8 cellular contexts compared by ENCODE assay signal in genomic region chr11:208177-208916, GRCh38. TPM values are rescaled to one million over a fixed set of nuclear protein-coding genes. Genes with fewer than 3 reads are reported as not detected.
A peak's percentile ranks its signal among the peaks of the same experiment; 100 is the strongest.
DNase-seq lines count a peak whose midpoint lies in the region; ATAC-seq and TF ChIP-seq lines count a peak whose summit lies in the region.

No MANE protein-coding gene starts in this region.

- peak overlapping the region; percentile 99 for H3K27ac ChIP-seq in AG04450 (ENCODE audit: low read depth, low read length)

- H3K4me3 ChIP-seq in AG04450 (ENCODE audit: low read depth, low read length): peak overlapping the region; percentile 98

- H3K27ac Mint-ChIP-seq in activated T-helper 2 cell treated with anti-CD3 and anti-CD28 coated beads, Interferon-gamma antibody, Interleukin-2, Interleukin-4, amounts not matched to agents 10 μg/mL and 5 μg/mL and 100 μg/mL, durations not matched to agents 14 hours and 24 hours and 36 hours: peak overlapping the region; percentile 100
- peak overlapping the region; percentile 96 to 100 (median 99) for H3K27ac Mint-ChIP-seq in naive thymus-derived CD8-positive, alpha-beta T cell
- peak overlapping the region; percentile 98 for H3K27ac Mint-ChIP-seq in stimulated activated naive B cell treated with anti-CD40 and anti-IgM and Interleukin-4, amounts not matched to agents 10 μg/mL and 1 μg/mL and 100 μg/mL, for 72 hours

- H3K27me3 Mint-ChIP-seq in activated T-helper 2 cell treated with anti-CD3 and anti-CD28 coated beads, Interferon-gamma antibody, Interleukin-2, Interleukin-4, amounts not matched to agents 10 μg/mL and 5 μg/mL and 100 μg/mL, durations not matched to agents 14 hours and 24 hours and 36 hours (ENCODE audit: low read depth): no peaks in the 10 kb centered on the region
- H3K27me3 Mint-ChIP-seq in naive thymus-derived CD8-positive, alpha-beta T cell: no peaks in the 10 kb centered on the region
- H3K27me3 Mint-ChIP-seq in stimulated activated naive B cell treated with anti-CD40 and anti-IgM and Interleukin-4, amounts not matched to agents 10 μg/mL and 1 μg/mL and 100 μg/mL, for 72 hours: no peaks in the 10 kb centered on the region

- H3K4me1 Mint-ChIP-seq in activated T-helper 2 cell treated with anti-CD3 and anti-CD28 coated beads, Interferon-gamma antibody, Interleukin-2, Interleukin-4, amounts not matched to agents 10 μg/mL and 5 μg/mL and 100 μg/mL, durations not matched to agents 14 hours and 24 hours and 36 hours (ENCODE audit: low read depth): peaks cover 16% of the 10 kb centered on the region
- peaks cover 17 to 57% (median 52%) of the 10 kb centered on the region in 4 donors for H3K4me1 Mint-ChIP-seq in naive thymus-derived CD8-positive, alpha-beta T cell
- H3K4me1 Mint-ChIP-seq in stimulated activated naive B cell treated with anti-CD40 and anti-IgM and Interleukin-4, amounts not matched to agents 10 μg/mL and 1 μg/mL and 100 μg/mL, for 72 hours: peaks cover 31 to 55% of the 10 kb centered on the region in 2 donors

- no peaks in the 10 kb centered on the region; the same call in 1 of the 2 replicates for H3K9me3 ChIP-seq in AG04450 (ENCODE audit: control insufficient read depth, insufficient read depth, low read length)

- no peaks in the 10 kb centered on the region for H3K9me3 Mint-ChIP-seq in activated T-helper 2 cell treated with anti-CD3 and anti-CD28 coated beads, Interferon-gamma antibody, Interleukin-2, Interleukin-4, amounts not matched to agents 10 μg/mL and 5 μg/mL and 100 μg/mL, durations not matched to agents 14 hours and 24 hours and 36 hours
- no peaks in the 10 kb centered on the region for H3K9me3 Mint-ChIP-seq in naive thymus-derived CD8-positive, alpha-beta T cell
- no peaks in the 10 kb centered on the region for H3K9me3 Mint-ChIP-seq in stimulated activated naive B cell treated with anti-CD40 and anti-IgM and Interleukin-4, amounts not matched to agents 10 μg/mL and 1 μg/mL and 100 μg/mL, for 72 hours

- DNase-seq in AG04450 (ENCODE audit: low read depth, low spot score): no peak
- DNase-seq in HuH-7 (ENCODE audit: low spot score): peak; percentile 74
- DNase-seq in RKO (ENCODE audit: low spot score): peak; percentile 83
- peak; percentile 82 for DNase-seq in activated T-helper 2 cell treated with anti-CD3 and anti-CD28 coated beads, Interferon-gamma antibody, Interleukin-2, Interleukin-4, amounts not matched to agents 10 μg/mL and 5 μg/mL and 100 μg/mL, durations not matched to agents 14 hours and 24 hours and 36 hours (ENCODE audit: low spot score)
- peak; percentile 57 for DNase-seq in fibroblast of peridontal ligament (ENCODE audit: extremely low read depth)
- peak; percentile 74 to 89 (median 81) for DNase-seq in naive thymus-derived CD8-positive, alpha-beta T cell
- peak; percentile 78 for DNase-seq in stimulated activated naive B cell treated with anti-CD40 and anti-IgM and Interleukin-4, amounts not matched to agents 10 μg/mL and 1 μg/mL and 100 μg/mL, for 72 hours

- H3K27me3 ChIP-seq in AG04450 (ENCODE audit: control insufficient read depth, insufficient read depth, low read length): no peaks in the 10 kb centered on the region

- ATAC-seq in GM19025 (IDR thresholded peaks at IDR 0.05; ENCODE audit: low read depth, unreplicated experiment): peak; percentile 37
- ATAC-seq in naive thymus-derived CD8-positive, alpha-beta T cell: peak; percentile 66 to 70
- peak; percentile 72 to 73 for ATAC-seq in stimulated activated naive B cell treated with anti-CD40 and anti-IgM and Interleukin-4, amounts not matched to agents 10 μg/mL and 1 μg/mL and 100 μg/mL, for 72 hours (replicated peaks)

- peaks cover 78% of the 10 kb centered on the region for H3K36me3 Mint-ChIP-seq in activated T-helper 2 cell treated with anti-CD3 and anti-CD28 coated beads, Interferon-gamma antibody, Interleukin-2, Interleukin-4, amounts not matched to agents 10 μg/mL and 5 μg/mL and 100 μg/mL, durations not matched to agents 14 hours and 24 hours and 36 hours (ENCODE audit: low read depth)
- H3K36me3 Mint-ChIP-seq in naive thymus-derived CD8-positive, alpha-beta T cell: peaks cover 0 to 39% (median 0%) of the 10 kb centered on the region in 3 donors
- H3K36me3 Mint-ChIP-seq in stimulated activated naive B cell treated with anti-CD40 and anti-IgM and Interleukin-4, amounts not matched to agents 10 μg/mL and 1 μg/mL and 100 μg/mL, for 72 hours: peaks cover 30 to 62% of the 10 kb centered on the region in 2 donors

- TF ChIP-seq CTCF in AG04450 (IDR thresholded peaks at IDR 0.05; ENCODE audit: low read depth, low read length): no peak

- CTCF ChIA-PET in AG04450 (lab: Charles Lee): no interaction called here

- H3K4me3 Mint-ChIP-seq in activated T-helper 2 cell treated with anti-CD3 and anti-CD28 coated beads, Interferon-gamma antibody, Interleukin-2, Interleukin-4, amounts not matched to agents 10 μg/mL and 5 μg/mL and 100 μg/mL, durations not matched to agents 14 hours and 24 hours and 36 hours (ENCODE audit: low read depth): peak overlapping the region; percentile 100
- H3K4me3 Mint-ChIP-seq in naive thymus-derived CD8-positive, alpha-beta T cell: peak overlapping the region; percentile 86 to 99 (median 96)
- H3K4me3 Mint-ChIP-seq in stimulated activated naive B cell treated with anti-CD40 and anti-IgM and Interleukin-4, amounts not matched to agents 10 μg/mL and 1 μg/mL and 100 μg/mL, for 72 hours: peak overlapping the region; percentile 92 to 95

- intact Hi-C loops in activated T-helper 2 cell treated with anti-CD3 and anti-CD28 coated beads, Interferon-gamma antibody, Interleukin-2, Interleukin-4, amounts not matched to agents 10 μg/mL and 5 μg/mL and 100 μg/mL, durations not matched to agents 14 hours and 24 hours and 36 hours (cut with micrococcal nuclease): loop anchor here (1.0 to 5.0 kb wide), 4 partner anchors 61 to 609 kb away; partner anchors contain the start of genes IFITM1 and PNPLA2

- POLR2A ChIA-PET in AG04450 (lab: Yijun Ruan, JAX): interaction anchor here (0.9 to 1.3 kb wide), 2 partner anchors 28 to 99 kb away, joined by 3 to 4 read pairs; partner anchors contain the start of genes IFITM2 and SIRT3
- POLR2A ChIA-PET in naive thymus-derived CD8-positive, alpha-beta T cell (lab: Charles Lee): interaction anchor here (0.7 to 5.3 kb wide), 21 partner anchors 10 to 367 kb away, joined by 3 to 78 read pairs (median 7); partner anchors contain the start of genes IFITM5, NLRP6, PGGHG and PHRF1

RNA-seq across cellular contexts. Expression of gene RIC8A, which starts 0.8 kb away (rescaled TPM):
- 118 and 153 TPM in 2 replicates for polyA plus RNA-seq in AG04450 (2011; rRNA removed)
- polyA minus RNA-seq in AG04450 (2011; rRNA and poly(A)+ RNA removed): 169 and 266 TPM in 2 replicates
- total RNA-seq in activated T-helper 2 cell treated with anti-CD3 and anti-CD28 coated beads, Interferon-gamma antibody, Interleukin-2, Interleukin-4, amounts not matched to agents 10 μg/mL and 5 μg/mL and 100 μg/mL, durations not matched to agents 14 hours and 24 hours and 36 hours: 109 and 110 TPM in 2 replicates
- 10 to 100 TPM; 92.7 to 93.4 TPM for total RNA-seq in naive thymus-derived CD8-positive, alpha-beta T cell
- polyA plus RNA-seq in naive thymus-derived CD8-positive, alpha-beta T cell: 10 to 100 TPM; 68.6 to 93.1 (median 76.7) TPM

RNA-seq across cellular contexts. Expression of gene BET1L, which starts 1.1 kb away (rescaled TPM):
- 75.0 and 86.4 TPM in 2 replicates for polyA plus RNA-seq in AG04450 (2011; rRNA removed)
- polyA minus RNA-seq in AG04450 (2011; rRNA and poly(A)+ RNA removed): 66.1 and 86.7 TPM in 2 replicates
- 43.7 and 46.3 TPM in 2 replicates for total RNA-seq in activated T-helper 2 cell treated with anti-CD3 and anti-CD28 coated beads, Interferon-gamma antibody, Interleukin-2, Interleukin-4, amounts not matched to agents 10 μg/mL and 5 μg/mL and 100 μg/mL, durations not matched to agents 14 hours and 24 hours and 36 hours
- total RNA-seq in naive thymus-derived CD8-positive, alpha-beta T cell: 100 to 1,000 TPM; 110 to 122 TPM
- 10 to 100 TPM; 24.0 to 75.2 (median 59.2) TPM for polyA plus RNA-seq in naive thymus-derived CD8-positive, alpha-beta T cell

RNA-seq across cellular contexts. Expression of gene SCGB1C1, which starts 15.5 kb away (rescaled TPM):
- polyA plus RNA-seq in AG04450 (2011; rRNA removed): not detected in 2 replicates
- polyA minus RNA-seq in AG04450 (2011; rRNA and poly(A)+ RNA removed): not detected in 2 replicates
- not detected in 2 replicates for total RNA-seq in activated T-helper 2 cell treated with anti-CD3 and anti-CD28 coated beads, Interferon-gamma antibody, Interleukin-2, Interleukin-4, amounts not matched to agents 10 μg/mL and 5 μg/mL and 100 μg/mL, durations not matched to agents 14 hours and 24 hours and 36 hours
- total RNA-seq in naive thymus-derived CD8-positive, alpha-beta T cell: not detected
- not detected for polyA plus RNA-seq in naive thymus-derived CD8-positive, alpha-beta T cell

RNA-seq across cellular contexts. Expression of gene SIRT3, which starts 27.8 kb away (rescaled TPM):
- polyA plus RNA-seq in AG04450 (2011; rRNA removed): 14.7 and 15.8 TPM in 2 replicates
- polyA minus RNA-seq in AG04450 (2011; rRNA and poly(A)+ RNA removed): 10.9 and 14.8 TPM in 2 replicates
- total RNA-seq in activated T-helper 2 cell treated with anti-CD3 and anti-CD28 coated beads, Interferon-gamma antibody, Interleukin-2, Interleukin-4, amounts not matched to agents 10 μg/mL and 5 μg/mL and 100 μg/mL, durations not matched to agents 14 hours and 24 hours and 36 hours: 17.0 and 17.3 TPM in 2 replicates
- 10 to 100 TPM; 33.6 to 33.7 TPM for total RNA-seq in naive thymus-derived CD8-positive, alpha-beta T cell
- polyA plus RNA-seq in naive thymus-derived CD8-positive, alpha-beta T cell: 10 to 100 TPM in 2 of 3 donors, 1 to 10 TPM in 1; 6.5 to 14.6 (median 10.9) TPM

RNA-seq across cellular contexts. Expression of gene PSMD13, which starts 28.4 kb away (rescaled TPM):
- 138 and 148 TPM in 2 replicates for polyA plus RNA-seq in AG04450 (2011; rRNA removed)
- 55.4 and 67.1 TPM in 2 replicates for polyA minus RNA-seq in AG04450 (2011; rRNA and poly(A)+ RNA removed)
- 255 and 258 TPM in 2 replicates for total RNA-seq in activated T-helper 2 cell treated with anti-CD3 and anti-CD28 coated beads, Interferon-gamma antibody, Interleukin-2, Interleukin-4, amounts not matched to agents 10 μg/mL and 5 μg/mL and 100 μg/mL, durations not matched to agents 14 hours and 24 hours and 36 hours
- 10 to 100 TPM; 94.4 to 99.0 TPM for total RNA-seq in naive thymus-derived CD8-positive, alpha-beta T cell
- polyA plus RNA-seq in naive thymus-derived CD8-positive, alpha-beta T cell: 100 to 1,000 TPM; 196 to 223 (median 208) TPM
